In the genomic region with DNA sequence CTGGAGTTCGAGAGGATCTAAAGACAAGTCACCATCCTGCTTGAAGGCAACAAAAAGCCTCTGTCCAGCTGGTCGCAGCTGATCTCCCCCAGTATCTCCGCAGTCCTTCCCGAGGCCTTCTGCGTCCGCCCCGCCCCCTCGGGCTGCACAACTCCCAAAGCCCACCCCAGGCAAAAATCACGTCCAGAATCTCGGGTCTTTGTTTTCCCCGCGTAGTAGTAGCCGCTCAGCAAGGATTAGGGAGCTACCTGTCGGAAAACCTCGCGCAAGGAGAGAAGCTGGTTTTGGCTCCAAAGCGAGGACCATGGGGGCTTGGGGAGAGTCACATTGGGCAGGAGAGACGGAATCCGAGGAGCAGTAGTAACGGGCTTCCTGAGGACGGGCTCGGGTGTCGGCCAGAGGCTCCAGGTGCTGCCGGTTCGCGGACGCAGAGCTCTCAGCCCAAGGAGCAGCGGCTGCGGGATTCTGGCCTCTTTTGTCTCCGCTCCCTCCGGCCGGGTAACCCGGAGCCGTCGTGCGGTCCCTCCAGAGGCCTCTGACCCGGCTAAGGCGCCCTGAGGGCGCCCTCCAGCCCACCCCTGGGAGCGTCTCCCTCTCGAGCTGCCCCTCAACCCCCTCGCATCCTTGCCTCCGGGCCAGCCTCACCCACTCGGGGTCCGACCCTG, we compare ENCODE assay signal across 8 cellular contexts. TPM values are rescaled to one million over a fixed set of nuclear protein-coding genes. Genes with fewer than 3 reads are reported as not detected.
DNase-seq lines count a peak whose midpoint lies in the region; ATAC-seq and TF ChIP-seq lines count a peak whose summit lies in the region.

No MANE protein-coding gene starts in this region.

- no peak for TF ChIP-seq EP300 in sigmoid colon (IDR thresholded peaks at IDR 0.05)

- H3K4me1 ChIP-seq in DOHH2 (ENCODE audit: control insufficient read depth, low read length) (peaks cover 38% of the 10 kb centered on the region), IMR-90 (ENCODE audit: control insufficient read depth, insufficient read depth, low read length) (peaks cover 2% of the 10 kb centered on the region; the same call in 1 of the 2 replicates), hepatocyte (ENCODE audit: insufficient read depth) (peaks cover 17% of the 10 kb centered on the region), sigmoid colon (peaks cover 0 to 34% (median 27%) of the 10 kb centered on the region in 4 donors)

- H2BK120ac ChIP-seq in IMR-90 (ENCODE audit: low read depth, low read length), result 0 out of 2 replicates have a peak overlapping the region, but pooled peaks have one; percentile 4

- TF ChIP-seq POLR2A in IMR-90 (IDR thresholded peaks at IDR 0.05; ENCODE audit: low read depth, low read length) (no peak), sigmoid colon (IDR thresholded peaks at IDR 0.05) (no peak)

- peaks cover 4% of the 10 kb centered on the region; the same call in 1 of the 2 replicates for H3F3A ChIP-seq in DOHH2 (ENCODE audit: control insufficient read depth, insufficient read depth)

- H3K4me2 ChIP-seq in DOHH2 (ENCODE audit: low read length) (peak overlapping the region; percentile 94), IMR-90 (ENCODE audit: low read depth, low read length) (peak overlapping the region; percentile 95), hepatocyte (peak overlapping the region; percentile 87)

- peak overlapping the region; percentile 87 to 99 for H4K8ac ChIP-seq in IMR-90 (ENCODE audit: low read depth in 2 of 2, low read length in 2 of 2)

- TF ChIP-seq CTCF in DOHH2 (IDR thresholded peaks at IDR 0.05; ENCODE audit: low read depth, low read length, poor library complexity, severe bottlenecking) (no peak), IMR-90 (conservative IDR thresholded peaks at IDR 0.05; ENCODE audit: low read depth, low read length) (no peak), hepatocyte (IDR thresholded peaks at IDR 0.05; ENCODE audit: poor library complexity) (no peak), sigmoid colon (IDR thresholded peaks at IDR 0.05) (no peak), GM10248 (IDR thresholded peaks at IDR 0.05; ENCODE audit: control extremely low read depth, extremely low read depth, low read depth, missing control alignments) (no peak)

- peak; percentile 47 for DNase-seq in IMR-90
- peak; percentile 33 for DNase-seq in amniotic epithelial cell (ENCODE audit: low read depth)
- peak; percentile 54 for DNase-seq in hepatocyte (ENCODE audit: low spot score)
- DNase-seq in sigmoid colon, result no peak
- no peak for DNase-seq in GM10248 (ENCODE audit: extremely low spot score)

- peak overlapping the region; percentile 32; the same call in 1 of the 2 replicates for H4K91ac ChIP-seq in IMR-90 (ENCODE audit: insufficient read depth, low read depth, low read length)

- H3K9me2 ChIP-seq in DOHH2 (replicated peaks; ENCODE audit: control insufficient read depth, low read length) (no peaks in the 10 kb centered on the region), hepatocyte (replicated peaks; ENCODE audit: insufficient read depth) (no peaks in the 10 kb centered on the region)

- no peak overlapping the region for H2BK15ac ChIP-seq in IMR-90 (ENCODE audit: low read depth, low read length)

- H3K9me1 ChIP-seq in IMR-90 (ENCODE audit: insufficient read depth, low read length), result peaks cover 6% of the 10 kb centered on the region; the same call in 1 of the 2 replicates

- peaks cover 43 to 44% of the 10 kb centered on the region in 2 experiments for H3K79me1 ChIP-seq in IMR-90 (ENCODE audit: low read depth in 1 of 2, low read length in 2 of 2)

- H3K27ac ChIP-seq in DOHH2 (ENCODE audit: low read depth, low read length) (peak overlapping the region; percentile 48), IMR-90 (ENCODE audit: insufficient read depth, low read length) (peak overlapping the region; percentile 68), hepatocyte (peak overlapping the region; percentile 66), sigmoid colon (peak overlapping the region; percentile 78 to 82 (median 80))

- H3K14ac ChIP-seq in IMR-90 (replicated peaks; ENCODE audit: low read depth, low read length), result peak overlapping the region; percentile 82

- peaks cover 7% of the 10 kb centered on the region; the same call in 1 of the 2 replicates for H4K20me1 ChIP-seq in DOHH2 (ENCODE audit: control insufficient read depth, insufficient read depth, low read depth, low read length)
- H4K20me1 ChIP-seq in IMR-90 (ENCODE audit: insufficient read depth, low read length), result peaks cover 5% of the 10 kb centered on the region; the same call in 1 of the 2 replicates
- no peaks in the 10 kb centered on the region for H4K20me1 ChIP-seq in hepatocyte (ENCODE audit: insufficient read depth, poor library complexity, severe bottlenecking)

- H3K9ac ChIP-seq in IMR-90 (ENCODE audit: low read depth, low read length), result peak overlapping the region; percentile 92

- intact Hi-C loops in IMR-90 (cut with micrococcal nuclease), result no loop called here
- intact Hi-C loops in sigmoid colon (cut with DNase I), result no loop called here

- H3K4ac ChIP-seq in IMR-90 (ENCODE audit: low read depth, low read length), result peak overlapping the region; percentile 48

- peak overlapping the region; percentile 94 for H3K4me3 ChIP-seq in DOHH2 (ENCODE audit: low read length)
- peak overlapping the region; percentile 97 for H3K4me3 ChIP-seq in IMR-90 (ENCODE audit: insufficient read depth, low read depth, low read length)
- peak overlapping the region; percentile 98 for H3K4me3 ChIP-seq in hepatocyte
- peak overlapping the region; percentile 77 to 93 (median 82) for H3K4me3 ChIP-seq in sigmoid colon

- peak overlapping the region; percentile 83 for H4K5ac ChIP-seq in IMR-90 (ENCODE audit: low read depth, low read length)

- H2BK20ac ChIP-seq in IMR-90 (ENCODE audit: low read depth, low read length), result no peak overlapping the region

- WGBS in IMR-90 (ENCODE audit: extremely low coverage in 2 of 2, insufficient read length in 1 of 2), 2 experiments, result 0% methylated on average over 10 of the region's 45 CpGs; no CpG with 5 or more reads in 1 of the 2 experiments
- WGBS in hepatocyte (ENCODE audit: low lambda C conversion rate, missing lambda C conversion rate), result 2% methylated on average over 35 of the region's 45 CpGs
- WGBS in sigmoid colon, 2 donors, result 1 to 2% methylated on average over 45 of the region's 45 CpGs

- TF ChIP-seq RAD21 in IMR-90 (IDR thresholded peaks at IDR 0.05; ENCODE audit: low read length), result no peak

- CTCF ChIA-PET in IMR-90 (lab: Yijun Ruan, JAX), result interaction anchor here (0.6 to 1.3 kb wide), 3 partner anchors 16 to 815 kb away, joined by 3 to 5 read pairs (median 3); no protein-coding TSS in a partner anchor
- CTCF ChIA-PET in GM10248 (lab: Yijun Ruan, JAX), result interaction anchor here (0.9 to 3.0 kb wide), 9 partner anchors 8 to 144 kb away, joined by 3 to 20 read pairs (median 5); no protein-coding TSS in a partner anchor

- peak overlapping the region; percentile 9 for H2BK5ac ChIP-seq in IMR-90 (ENCODE audit: low read depth, low read length, poor library complexity, severe bottlenecking)

- H3K36me3 ChIP-seq in DOHH2 (ENCODE audit: control insufficient read depth, low read length), result peaks cover 57% of the 10 kb centered on the region
- H3K36me3 ChIP-seq in IMR-90 (ENCODE audit: control insufficient read depth, insufficient read depth, low read length), result peaks cover 16% of the 10 kb centered on the region
- peaks cover 3% of the 10 kb centered on the region for H3K36me3 ChIP-seq in hepatocyte (replicated peaks; ENCODE audit: insufficient read depth, low read depth)
- H3K36me3 ChIP-seq in sigmoid colon, result peaks cover 7 to 21% (median 12%) of the 10 kb centered on the region in 4 donors

- H2AK9ac ChIP-seq in IMR-90 (replicated peaks; ENCODE audit: low read depth, low read length, poor library complexity), result peak overlapping the region; percentile 89

- H3K23ac ChIP-seq in IMR-90 (ENCODE audit: low read depth, low read length), result peak overlapping the region; percentile 84

- H3K9me3 ChIP-seq in DOHH2 (ENCODE audit: control insufficient read depth, insufficient read depth, low read length), result no peaks in the 10 kb centered on the region
- H3K9me3 ChIP-seq in IMR-90 (ENCODE audit: control insufficient read depth, insufficient read depth, low read length), result peaks cover 16% of the 10 kb centered on the region
- H3K9me3 ChIP-seq in hepatocyte (ENCODE audit: low read depth), result no peaks in the 10 kb centered on the region
- H3K9me3 ChIP-seq in sigmoid colon, result no peaks in the 10 kb centered on the region

- no TSS peak for BruUV-seq in IMR-90 (replicated peaks; lab: Mats Ljungman, UMichigan)

- dilution Hi-C loops in IMR-90 (cut with HindIII; ENCODE audit: low sequenced_read_pairs, unreplicated experiment), result no loop called here

- H2AFZ ChIP-seq in IMR-90 (replicated peaks; ENCODE audit: low read length, poor library complexity) (peak overlapping the region; percentile 100), hepatocyte (peak overlapping the region; percentile 99)

- H3K27me3 ChIP-seq in DOHH2 (ENCODE audit: control insufficient read depth, low read length), result no peaks in the 10 kb centered on the region
- no peaks in the 10 kb centered on the region for H3K27me3 ChIP-seq in IMR-90 (ENCODE audit: control insufficient read depth, insufficient read depth, low read length)
- H3K27me3 ChIP-seq in hepatocyte, result no peaks in the 10 kb centered on the region
- H3K27me3 ChIP-seq in sigmoid colon, result no peaks in the 10 kb centered on the region

- peak overlapping the region; percentile 10; the same call in 1 of the 2 replicates for H3K18ac ChIP-seq in IMR-90 (ENCODE audit: low read depth, low read length)

- peak overlapping the region; percentile 54 for H2AK5ac ChIP-seq in IMR-90 (ENCODE audit: low read depth, low read length)

- in situ Hi-C loops in IMR-90 (cut with MboI; ENCODE audit: low sequenced_read_pairs), result no loop called here

- H3K56ac ChIP-seq in IMR-90 (ENCODE audit: extremely low read depth, insufficient read depth, low read length), result peak overlapping the region; percentile 73; the same call in 1 of the 2 replicates

- H3K79me2 ChIP-seq in DOHH2 (ENCODE audit: control insufficient read depth, low read length), result peaks cover 77% of the 10 kb centered on the region
- peaks cover 68% of the 10 kb centered on the region for H3K79me2 ChIP-seq in hepatocyte

- peak; percentile 18 for ATAC-seq in GM21360 (IDR thresholded peaks at IDR 0.05; ENCODE audit: unreplicated experiment)
- ATAC-seq in IMR-90 (ENCODE audit: low read depth), result peak; percentile 66
- ATAC-seq in HG03097 (IDR thresholded peaks at IDR 0.05; ENCODE audit: low FRiP score, unreplicated experiment), result no peak

- POLR2A ChIA-PET in IMR-90 (lab: Charles Lee; ENCODE audit: unreplicated experiment), result interaction anchor here (0.6 to 0.7 kb wide), 2 partner anchors 13 to 138 kb away, joined by 3 to 5 read pairs; no protein-coding TSS in a partner anchor
- POLR2A ChIA-PET in GM10248 (lab: Yijun Ruan, JAX), result no interaction called here

RNA-seq across cellular contexts. Expression of a gene that starts 0.4 kb away (rescaled TPM):
- total RNA-seq in IMR-90 (2012; rRNA removed), result 8.6 and 9.4 TPM in 2 replicates
- 5.6 and 6.8 TPM in 2 replicates for polyA plus RNA-seq in IMR-90 (2012; rRNA removed)
- polyA plus RNA-seq in IMR-90 (2012; cell fraction: cytosol; rRNA removed), result 2.3 and 5.2 TPM in 2 replicates
- polyA plus RNA-seq in IMR-90 (2012; cell fraction: nucleus; rRNA removed; ENCODE audit: low replicate concordance), result 4.8 and 12.4 TPM in 2 replicates
- total RNA-seq in hepatocyte, result 29.8 and 30.3 TPM in 2 replicates
- polyA plus RNA-seq in hepatocyte, result 6.1 and 9.8 TPM in 2 replicates
- 10 to 100 TPM; 14.6 to 19.7 (median 19.7) TPM for total RNA-seq in sigmoid colon
- 10 to 100 TPM in 1 of 3 donors, 1 to 10 TPM in 2; 6.0 to 11.1 (median 6.9) TPM for polyA plus RNA-seq in sigmoid colon

RNA-seq across cellular contexts. Expression of a gene that starts 0.5 kb away (rescaled TPM):
- total RNA-seq in IMR-90 (2012; rRNA removed) (11.9 and 12.7 TPM in 2 replicates), hepatocyte (12.0 and 13.4 TPM in 2 replicates), sigmoid colon (10 to 100 TPM; 10.2 to 14.6 (median 12.1) TPM)
- polyA plus RNA-seq in IMR-90 (2012; rRNA removed) (7.7 and 7.9 TPM in 2 replicates), hepatocyte (9.5 and 17.2 TPM in 2 replicates), sigmoid colon (10 to 100 TPM in 1 of 3 donors, 1 to 10 TPM in 2; 1.8 to 11.2 (median 2.5) TPM)
- 4.5 and 4.6 TPM in 2 replicates for polyA plus RNA-seq in IMR-90 (2012; cell fraction: cytosol; rRNA removed)
- polyA plus RNA-seq in IMR-90 (2012; cell fraction: nucleus; rRNA removed; ENCODE audit: low replicate concordance), result 7.5 and 11.6 TPM in 2 replicates

RNA-seq across cellular contexts. Expression of a gene that starts 40.1 kb away (rescaled TPM):
- total RNA-seq in IMR-90 (2012; rRNA removed) (9.7 and 12.2 TPM in 2 replicates), hepatocyte (9.1 and 12.6 TPM in 2 replicates), sigmoid colon (1 to 10 TPM; 2.8 to 5.4 (median 4.0) TPM)
- polyA plus RNA-seq in IMR-90 (2012; rRNA removed) (5.7 and 5.8 TPM in 2 replicates), hepatocyte (6.1 and 6.3 TPM in 2 replicates), sigmoid colon (1 to 10 TPM; 2.3 to 5.1 (median 2.4) TPM)
- polyA plus RNA-seq in IMR-90 (2012; cell fraction: cytosol; rRNA removed), result 1.8 and 3.7 TPM in 2 replicates
- polyA plus RNA-seq in IMR-90 (2012; cell fraction: nucleus; rRNA removed; ENCODE audit: low replicate concordance), result 0.96 and 3.0 TPM in 2 replicates

Comparison
In these comparisons a context has a peak if more than half of its experiments do, and no peak if none do; other contexts are left out.
1. DNase-seq: peak in IMR-90 (single experiment), amniotic epithelial cell (single experiment) and hepatocyte (single experiment); none in sigmoid colon (single experiment) and GM10248 (single experiment).
2. Peak in every context shown above with its lines, with median percentiles within 50 percentile points of each other: H3K27ac ChIP-seq, H3K4me2 ChIP-seq and H3K4me3 ChIP-seq.